ENCODE assay signal across 13 cellular contexts in genomic region chr17:42598905-42599304, GRCh38. TPM values are rescaled to one million over a fixed set of nuclear protein-coding genes. Genes with fewer than 3 reads are reported as not detected.
DNase-seq lines count a peak whose midpoint lies in the region; ATAC-seq and TF ChIP-seq lines count a peak whose summit lies in the region.
"Had no signal": no experiment of that assay in that cellular context is flagged by ENCODE, and none has a peak within 500 bp of the region (broad histone marks: within the 10 kb centered on the region; RNA-seq: fewer than 3 reads in every experiment).

No MANE protein-coding gene starts in this region.

- no peak overlapping the region for H3K27ac ChIP-seq in osteoblast (ENCODE audit: low read depth, low read length)

- ATAC-seq in GM21367 (IDR thresholded peaks at IDR 0.05; ENCODE audit: unreplicated experiment): no peak
- no peak for ATAC-seq in HG03196 (IDR thresholded peaks at IDR 0.05; ENCODE audit: unreplicated experiment)
- ATAC-seq: mucosa of descending colon had no signal

- H3K79me2 ChIP-seq in osteoblast (ENCODE audit: insufficient read depth, low read length): peaks cover 66% of the 10 kb centered on the region

- H3K27me3 ChIP-seq in osteoblast (ENCODE audit: insufficient read depth, low read length): no peaks in the 10 kb centered on the region

- peaks cover 26% of the 10 kb centered on the region for H4K20me1 ChIP-seq in osteoblast (ENCODE audit: insufficient read depth, low read length)

- H2AFZ ChIP-seq in osteoblast (ENCODE audit: low read length): no peak overlapping the region

- peak; percentile 93 for DNase-seq in DMS79 treated with DMSO at 0.1 percent for 48 hours (lab: John Stamatoyannopoulos, UW)
- peak; percentile 88 for DNase-seq in NCI-H2107 treated with DMSO at 0.1 percent for 48 hours (lab: John Stamatoyannopoulos, UW; ENCODE audit: unreplicated experiment)
- DNase-seq in cardiac fibroblast (ENCODE audit: low read depth in 2 of 2): peak; percentile 25 to 35
- DNase-seq in osteoblast (ENCODE audit: insufficient read length, low spot score, missing footprints): peak; percentile 69
- DNase-seq in hippocampal formation (lab: John Stamatoyannopoulos, UW): no peak
- DNase-seq: activated T-cell treated with anti-CD3 and anti-CD28 coated beads for 4 hours, Calu3, KG1, mucosa of descending colon, NCI-H510A treated with DMSO at 0.1 percent for 48 hours, SHP77 treated with DMSO at 0.1 percent for 48 hours had no signal

- H3K9me3 ChIP-seq in osteoblast (ENCODE audit: low read depth, low read length): no peaks in the 10 kb centered on the region
- H3K9me3 ChIP-seq: mucosa of descending colon had no signal

- H3K4me1 ChIP-seq in osteoblast (ENCODE audit: insufficient read depth, low read length): peaks cover 3% of the 10 kb centered on the region

- peak overlapping the region; percentile 1 for H3K4me2 ChIP-seq in osteoblast (ENCODE audit: insufficient read depth, low read length)

- H3K4me3 ChIP-seq in cardiac fibroblast (replicated peaks in 1 of 2; ENCODE audit: low read depth in 2 of 2, low read length in 2 of 2) (no peak overlapping the region), osteoblast (ENCODE audit: insufficient read depth, low read length) (no peak overlapping the region)
- H3K4me3 ChIP-seq: mucosa of descending colon had no signal

- no peaks in the 10 kb centered on the region for H3K36me3 ChIP-seq in osteoblast (ENCODE audit: insufficient read depth, low read length)

- TF ChIP-seq CTCF in cardiac fibroblast (IDR thresholded peaks at IDR 0.05; ENCODE audit: low read depth, low read length) (no peak), osteoblast (IDR thresholded peaks at IDR 0.05; ENCODE audit: extremely low read depth, low read depth, low read length) (no peak)

RNA-seq across cellular contexts. Expression of gene RETREG3, which starts 10.3 kb away (rescaled TPM):
- 81.0 and 90.1 TPM in 2 replicates for total RNA-seq in osteoblast

RNA-seq across cellular contexts. Expression of gene TUBG1, which starts 10.6 kb away (rescaled TPM):
- total RNA-seq in osteoblast: 19.2 and 20.3 TPM in 2 replicates

RNA-seq across cellular contexts. Expression of gene PSMC3IP, which starts 21.4 kb away (rescaled TPM):
- 1.8 TPM in 2 replicates for total RNA-seq in osteoblast

RNA-seq across cellular contexts. Expression of gene MLX, which starts 32.0 kb away (rescaled TPM):
- 43.4 and 44.8 TPM in 2 replicates for total RNA-seq in osteoblast

RNA-seq across cellular contexts. Expression of gene COASY, which starts 37.0 kb away (rescaled TPM):
- 13.0 and 13.4 TPM in 2 replicates for total RNA-seq in osteoblast

Comparison
In these comparisons a context has a peak if more than half of its experiments do, and no peak if none do; other contexts are left out.
1. DNase-seq: peak in DMS79 treated with DMSO at 0.1 percent for 48 hours (single experiment), NCI-H2107 treated with DMSO at 0.1 percent for 48 hours (single experiment), cardiac fibroblast (2 of 2) and osteoblast (single experiment); none in hippocampal formation (0 of 2).